11 cellular contexts compared by ENCODE assay signal in the genomic region with DNA sequence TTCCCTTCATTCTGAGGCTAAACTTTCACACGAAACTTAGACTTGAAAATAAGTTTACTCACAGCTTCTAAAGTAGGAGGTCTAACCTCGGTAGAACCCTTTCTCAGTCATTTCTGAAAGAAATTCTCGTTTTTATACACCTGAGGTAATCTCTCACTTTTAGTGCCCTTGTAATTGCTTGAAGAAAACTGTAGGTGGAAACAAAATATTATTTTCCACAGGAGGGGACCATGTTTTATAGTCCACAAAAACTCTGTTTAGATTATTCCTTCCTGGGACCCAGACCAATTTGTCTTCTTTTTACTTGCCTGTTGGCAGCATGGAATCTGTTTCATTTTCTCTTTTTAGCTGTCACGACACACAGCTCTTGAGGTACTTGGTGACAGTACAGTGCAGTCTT. TPM values are rescaled to one million over a fixed set of nuclear protein-coding genes. Genes with fewer than 3 reads are reported as not detected.
DNase-seq lines count a peak whose midpoint lies in the region; ATAC-seq, FAIRE-seq and TF ChIP-seq lines count a peak whose summit lies in the region.
"Had no signal": no experiment of that assay in that cellular context is flagged by ENCODE, and none has a peak within 500 bp of the region (broad histone marks: within the 10 kb centered on the region; RNA-seq: fewer than 3 reads in every experiment).

No MANE protein-coding gene starts in this region.

- peak overlapping the region in 2 of 3 donors; percentile 88 to 91 for H3K4me3 ChIP-seq in skeletal muscle tissue (ENCODE audit: low read length in 3 of 3)
- H3K4me3 ChIP-seq: SJCRH30 had no signal

- ATAC-seq in activated CD8-positive, alpha-beta memory T cell treated with anti-CD3 and anti-CD28 coated beads, Interleukin-2, amount 10 ng/mL, durations not matched to agents 7 days and 5 days, result no peak
- no peak for ATAC-seq in HG02642 (IDR thresholded peaks at IDR 0.05; ENCODE audit: poor library complexity, unreplicated experiment)

- FAIRE-seq in GM12892 (lab: Jason Lieb, UNC), result no peak

- TF ChIP-seq POLR2A in GM12892 (IDR thresholded peaks at IDR 0.05; ENCODE audit: low read depth, low read length), result no peak

- peaks cover 14% of the 10 kb centered on the region for H3K36me3 Mint-ChIP-seq in activated CD8-positive, alpha-beta memory T cell treated with anti-CD3 and anti-CD28 coated beads, Interleukin-2, amount 10 ng/mL, durations not matched to agents 7 days and 5 days
- H3K36me3 Mint-ChIP-seq in endothelial cell (ENCODE audit: low read depth, unreplicated experiment), result no peaks in the 10 kb centered on the region

- no peaks in the 10 kb centered on the region for H3K9me3 Mint-ChIP-seq in activated CD8-positive, alpha-beta memory T cell treated with anti-CD3 and anti-CD28 coated beads, Interleukin-2, amount 10 ng/mL, durations not matched to agents 7 days and 5 days (ENCODE audit: low read depth)
- H3K9me3 Mint-ChIP-seq in endothelial cell (ENCODE audit: unreplicated experiment), result peaks cover 5% of the 10 kb centered on the region

- H3K4me3 Mint-ChIP-seq in activated CD8-positive, alpha-beta memory T cell treated with anti-CD3 and anti-CD28 coated beads, Interleukin-2, amount 10 ng/mL, durations not matched to agents 7 days and 5 days, result peak overlapping the region; percentile 89
- peak overlapping the region; percentile 92 for H3K4me3 Mint-ChIP-seq in endothelial cell (ENCODE audit: unreplicated experiment)

- no peaks in the 10 kb centered on the region for H3K27me3 Mint-ChIP-seq in activated CD8-positive, alpha-beta memory T cell treated with anti-CD3 and anti-CD28 coated beads, Interleukin-2, amount 10 ng/mL, durations not matched to agents 7 days and 5 days
- no peaks in the 10 kb centered on the region for H3K27me3 Mint-ChIP-seq in endothelial cell (ENCODE audit: unreplicated experiment)

- no peaks in the 10 kb centered on the region for H3K9me3 ChIP-seq in skeletal muscle tissue (ENCODE audit: control insufficient read depth in 3 of 3, low read length in 3 of 3)
- H3K9me3 ChIP-seq: SJCRH30 had no signal

- peak overlapping the region; percentile 97 for H3K27ac Mint-ChIP-seq in activated CD8-positive, alpha-beta memory T cell treated with anti-CD3 and anti-CD28 coated beads, Interleukin-2, amount 10 ng/mL, durations not matched to agents 7 days and 5 days
- H3K27ac Mint-ChIP-seq in endothelial cell (ENCODE audit: unreplicated experiment), result peak overlapping the region; percentile 90

- no peak for DNase-seq in activated CD8-positive, alpha-beta memory T cell treated with anti-CD3 and anti-CD28 coated beads, Interleukin-2, amount 10 ng/mL, durations not matched to agents 7 days and 5 days
- no peak for DNase-seq in activated CD8-positive, alpha-beta memory T cell treated with anti-CD3 and anti-CD28 coated beads, Interleukin-2, amount 50 U/mL, for 4 hours
- DNase-seq in NCI-H69 (lab: John Stamatoyannopoulos, UW) (peak; percentile 2), endothelial cell (ENCODE audit: low spot score) (no peak), GM12892 (ENCODE audit: insufficient read length) (no peak), SK-N-DZ (ENCODE audit: low spot score) (no peak)
- DNase-seq: AML-193, MV-4-11, SJCRH30 had no signal

- peak overlapping the region in 2 of 3 donors; percentile 95 to 97 for H3K9ac ChIP-seq in skeletal muscle tissue (ENCODE audit: low read depth in 1 of 3, low read length in 3 of 3)

- peaks cover 26% of the 10 kb centered on the region for H3K4me1 Mint-ChIP-seq in activated CD8-positive, alpha-beta memory T cell treated with anti-CD3 and anti-CD28 coated beads, Interleukin-2, amount 10 ng/mL, durations not matched to agents 7 days and 5 days
- no peaks in the 10 kb centered on the region for H3K4me1 Mint-ChIP-seq in endothelial cell (ENCODE audit: unreplicated experiment)

- CTCF ChIA-PET in activated CD8-positive, alpha-beta memory T cell treated with anti-CD3 and anti-CD28 coated beads, Interleukin-2, amount 10 ng/mL, durations not matched to agents 7 days and 5 days (lab: Charles Lee), result no interaction called here

- no peaks in the 10 kb centered on the region for H3K27me3 ChIP-seq in skeletal muscle tissue (ENCODE audit: control insufficient read depth in 3 of 3, insufficient read depth in 3 of 3, low read length in 3 of 3)
- H3K27me3 ChIP-seq: SJCRH30 had no signal

- H3K36me3 ChIP-seq in skeletal muscle tissue (ENCODE audit: control insufficient read depth in 3 of 3, insufficient read depth in 3 of 3, low read length in 3 of 3), result peaks cover 0 to 1% (median 0%) of the 10 kb centered on the region in 3 donors
- H3K36me3 ChIP-seq: SJCRH30 had no signal

- peaks cover 0 to 3% (median 0%) of the 10 kb centered on the region in 3 donors for H3K4me1 ChIP-seq in skeletal muscle tissue (ENCODE audit: control insufficient read depth in 3 of 3, insufficient read depth in 3 of 3, low read length in 3 of 3)
- H3K4me1 ChIP-seq: SJCRH30 had no signal

- no peak for TF ChIP-seq CTCF in endothelial cell (IDR thresholded peaks at IDR 0.05; ENCODE audit: unreplicated experiment)

- no peak overlapping the region for H3K27ac ChIP-seq in skeletal muscle tissue (ENCODE audit: low read depth, low read length)
- H3K27ac ChIP-seq: SJCRH30 had no signal

RNA-seq across cellular contexts. Expression of a gene that starts 0.9 kb away (rescaled TPM):
- 10 to 100 TPM; 69.0 to 96.4 TPM for total RNA-seq in activated CD8-positive, alpha-beta memory T cell treated with anti-CD3 and anti-CD28 coated beads, Interleukin-2, amount 10 ng/mL, durations not matched to agents 7 days and 5 days
- total RNA-seq in endothelial cell (ENCODE audit: unreplicated experiment) (31.2 TPM), skeletal muscle tissue (50.6 TPM)
- 0.34 TPM for polyA plus RNA-seq in GM12892 (2012; ENCODE audit: missing spikeins)
- not detected in 2 replicates for polyA plus RNA-seq in SK-N-DZ (2014; cell fraction: cytosol; rRNA removed)
- polyA plus RNA-seq in SK-N-DZ (2014; cell fraction: nucleus; rRNA removed), result not detected in 2 replicates
- total RNA-seq: SJCRH30 had no signal
